Comparison of ENCODE assay signal across 31 cellular contexts in the genomic region with DNA sequence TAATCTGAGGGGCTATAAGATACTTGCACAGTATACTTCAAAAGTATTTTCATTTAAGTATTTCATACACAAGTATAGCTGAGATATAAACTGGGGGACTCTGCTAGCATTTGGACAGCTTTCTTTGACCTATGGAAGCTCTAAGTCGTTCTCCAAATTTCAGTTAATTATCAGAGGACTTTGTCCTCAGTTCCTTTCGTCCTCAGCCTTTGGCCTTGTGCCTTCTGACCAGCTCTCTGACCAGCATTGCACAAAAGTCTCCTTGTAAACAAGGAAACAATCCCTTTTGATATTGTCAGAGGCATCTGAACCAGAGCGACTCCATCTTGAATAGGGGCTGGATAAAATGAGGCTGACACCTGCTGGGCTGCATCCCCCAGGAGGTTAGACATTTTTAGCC.
"Had no signal": no experiment of that assay in that cellular context is flagged by ENCODE, and none has a peak within 500 bp of the region (broad histone marks: within the 10 kb centered on the region; RNA-seq: fewer than 3 reads in every experiment).

No MANE protein-coding gene starts in this region.

- H3K4me1 Mint-ChIP-seq: naive B cell; naive thymus-derived CD8-positive, alpha-beta T cell; nephron progenitor cell; stimulated activated memory B cell treated with anti-CD40 and anti-IgM and Interleukin-4, amounts not matched to agents 10 μg/mL and 1 μg/mL and 100 μg/mL, for 72 hours; stimulated activated naive CD8-positive, alpha-beta T cell treated with anti-CD3 and anti-CD28 coated beads, Interleukin-15, amount 100 ng/mL, for 72 hours had no signal

- H3K79me2 ChIP-seq: parathyroid adenoma had no signal

- H3K4me3 Mint-ChIP-seq: naive B cell; naive thymus-derived CD8-positive, alpha-beta T cell; natural killer cell treated with Interleukin-12 subunit alpha and Interleukin-12 subunit beta and Interleukin-15 and Interleukin-18, amount 100 ng/mL, for 72 hours; nephron progenitor cell; neural progenitor cell; stimulated activated memory B cell treated with anti-CD40 and anti-IgM and Interleukin-4, amounts not matched to agents 10 μg/mL and 1 μg/mL and 100 μg/mL, for 72 hours; stimulated activated naive CD8-positive, alpha-beta T cell treated with anti-CD3 and anti-CD28 coated beads, Interleukin-15, amount 100 ng/mL, for 72 hours; type B pancreatic cell had no signal

- DNase-seq: naive B cell; naive thymus-derived CD8-positive, alpha-beta T cell; nephron progenitor cell; occipital lobe; ovary; posterior cingulate gyrus; psoas muscle; right cardiac atrium; right lobe of liver; sigmoid colon; small intestine; stimulated activated CD4-positive, alpha-beta T cell treated with anti-CD3 and anti-CD28 coated beads, Interleukin-15, amount 100 ng/mL, for 24 hours; stimulated activated CD4-positive, alpha-beta T cell treated with anti-CD3 and anti-CD28 coated beads, Interleukin-2, amount 100 ng/mL, for 24 hours; stimulated activated CD4-positive, alpha-beta T cell treated with anti-CD3 and anti-CD28 coated beads, Interleukin-2, amount 100 ng/mL, for 48 hours; stimulated activated CD4-positive, alpha-beta T cell treated with anti-CD3 and anti-CD28 coated beads, Interleukin-4, amount 100 ng/mL, for 24 hours; stimulated activated naive CD4-positive, alpha-beta T cell; stimulated activated naive CD8-positive, alpha-beta T cell treated with anti-CD3 and anti-CD28 coated beads, Interleukin-15, amount 100 ng/mL, for 72 hours; stimulated activated naive CD8-positive, alpha-beta T cell treated with anti-CD3 and anti-CD28 coated beads, Interleukin-15, Interleukin-2, amounts not matched to agents 100 U/mL and 50 U/mL, for 24 hours; substantia nigra; testis; tibial artery; transverse colon; upper lobe of right lung; uterus had no signal

- H3K4me1 ChIP-seq: neural progenitor cell, parathyroid adenoma, psoas muscle, right lobe of liver, suprapubic skin, testis, tibial artery, transverse colon, upper lobe of right lung, uterus had no signal

- H3K27me3 Mint-ChIP-seq: natural killer cell treated with Interleukin-12 subunit alpha and Interleukin-12 subunit beta and Interleukin-15 and Interleukin-18, amount 100 ng/mL, for 72 hours; progenitor cell of endocrine pancreas; stimulated activated naive CD8-positive, alpha-beta T cell treated with anti-CD3 and anti-CD28 coated beads, Interleukin-15, amount 100 ng/mL, for 72 hours had no signal

- H3K4me2 ChIP-seq: neural progenitor cell had no signal

- H3K27ac Mint-ChIP-seq: naive B cell; naive thymus-derived CD8-positive, alpha-beta T cell; natural killer cell treated with Interleukin-12 subunit alpha and Interleukin-12 subunit beta and Interleukin-15 and Interleukin-18, amount 100 ng/mL, for 72 hours; nephron progenitor cell; neural progenitor cell; progenitor cell of endocrine pancreas; stimulated activated memory B cell treated with anti-CD40 and anti-IgM and Interleukin-4, amounts not matched to agents 10 μg/mL and 1 μg/mL and 100 μg/mL, for 72 hours; stimulated activated naive CD8-positive, alpha-beta T cell treated with anti-CD3 and anti-CD28 coated beads, Interleukin-15, amount 100 ng/mL, for 72 hours; type B pancreatic cell had no signal

- H3K4me3 ChIP-seq: neural progenitor cell, ovary, psoas muscle, right lobe of liver, sigmoid colon, suprapubic skin, testis, tibial artery, transverse colon, upper lobe of right lung, uterus had no signal

- H3K27me3 ChIP-seq: neural progenitor cell, ovary, right lobe of liver, sigmoid colon, suprapubic skin, testis, tibial artery, transverse colon, upper lobe of right lung, uterus had no signal

- H2AFZ ChIP-seq: neural progenitor cell, parathyroid adenoma had no signal

- FAIRE-seq: small intestine had no signal

- H3K36me3 Mint-ChIP-seq: naive B cell; naive thymus-derived CD8-positive, alpha-beta T cell; natural killer cell treated with Interleukin-12 subunit alpha and Interleukin-12 subunit beta and Interleukin-15 and Interleukin-18, amount 100 ng/mL, for 72 hours; neural progenitor cell; stimulated activated memory B cell treated with anti-CD40 and anti-IgM and Interleukin-4, amounts not matched to agents 10 μg/mL and 1 μg/mL and 100 μg/mL, for 72 hours; type B pancreatic cell had no signal

- H3K9ac ChIP-seq: neural progenitor cell, parathyroid adenoma had no signal

- H3K27ac ChIP-seq: neural progenitor cell, ovary, parathyroid adenoma, psoas muscle, right lobe of liver, sigmoid colon, suprapubic skin, testis, tibial artery, transverse colon, upper lobe of right lung, uterus had no signal

- ATAC-seq: naive thymus-derived CD8-positive, alpha-beta T cell; natural killer cell treated with Interleukin-12 subunit alpha and Interleukin-12 subunit beta and Interleukin-15 and Interleukin-18, amount 100 ng/mL, for 72 hours; psoas muscle; right cardiac atrium; stimulated activated memory B cell treated with anti-CD40 and anti-IgM and Interleukin-4, amounts not matched to agents 10 μg/mL and 1 μg/mL and 100 μg/mL, for 72 hours; stimulated activated naive CD8-positive, alpha-beta T cell treated with anti-CD3 and anti-CD28 coated beads, Interleukin-15, amount 100 ng/mL, for 72 hours; stimulated activated naive CD8-positive, alpha-beta T cell treated with anti-CD3 and anti-CD28 coated beads, Interleukin-15, Interleukin-2, amounts not matched to agents 100 U/mL and 50 U/mL, for 24 hours; upper lobe of right lung had no signal

- H3K36me3 ChIP-seq: neural progenitor cell, ovary, right lobe of liver, sigmoid colon, suprapubic skin, tibial artery, transverse colon, upper lobe of right lung, uterus had no signal

- H3K9me3 Mint-ChIP-seq: stimulated activated memory B cell treated with anti-CD40 and anti-IgM and Interleukin-4, amounts not matched to agents 10 μg/mL and 1 μg/mL and 100 μg/mL, for 72 hours; stimulated activated naive CD8-positive, alpha-beta T cell treated with anti-CD3 and anti-CD28 coated beads, Interleukin-15, amount 100 ng/mL, for 72 hours; type B pancreatic cell had no signal

- H3K9me3 ChIP-seq: ovary, psoas muscle, right lobe of liver, sigmoid colon, suprapubic skin, testis, transverse colon, upper lobe of right lung, uterus had no signal
